ENCODE assay signal across 23 cellular contexts in the genomic region with DNA sequence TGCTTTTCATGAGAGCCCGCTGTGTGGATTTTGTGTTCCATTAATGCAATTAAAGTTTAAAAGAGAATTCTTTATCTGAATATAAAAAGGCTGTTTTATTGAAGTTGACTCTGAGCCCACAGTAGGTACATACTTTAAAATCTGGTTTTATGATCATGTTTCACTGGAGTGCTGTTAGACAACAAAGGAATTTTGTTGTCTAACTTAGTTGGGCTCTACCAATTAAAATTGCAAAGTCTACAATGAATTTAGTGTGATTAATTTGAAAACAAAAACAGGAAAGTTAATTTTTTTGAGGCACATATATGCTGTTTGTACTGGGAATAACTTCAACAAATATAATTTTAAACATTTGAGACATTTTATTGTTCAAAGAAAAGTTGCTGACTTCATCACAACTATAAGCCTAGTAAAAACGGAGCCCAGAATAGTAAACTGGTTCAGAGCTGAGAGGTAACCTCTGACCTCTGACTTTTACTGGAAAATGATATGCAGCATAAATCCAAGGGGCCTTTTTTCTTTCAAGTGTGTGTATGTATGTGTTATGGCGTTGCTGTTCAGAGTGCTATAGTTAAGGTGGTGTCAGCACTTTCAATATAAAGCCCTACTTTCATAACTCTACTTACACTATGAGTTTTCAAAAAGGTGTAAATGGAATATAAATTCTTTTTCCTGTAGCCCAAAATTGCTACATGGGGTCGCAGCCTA. TPM values are rescaled to one million over a fixed set of nuclear protein-coding genes. Genes with fewer than 3 reads are reported as not detected.
DNase-seq lines count a peak whose midpoint lies in the region; ATAC-seq and TF ChIP-seq lines count a peak whose summit lies in the region.
"Had no signal": no experiment of that assay in that cellular context is flagged by ENCODE, and none has a peak within 500 bp of the region (broad histone marks: within the 10 kb centered on the region; RNA-seq: fewer than 3 reads in every experiment).

No MANE protein-coding gene starts in this region.

- in situ Hi-C loops in transverse colon (cut with MboI; ENCODE audit: low pct_ligation_motif_present in 1 of 4, low pct_unique_long_range_greater_than_20kb in 1 of 4, low sequenced_read_pairs in 3 of 4), result no loop called here

- WGBS in right cardiac atrium, result 72% methylated on average over 4 of the region's 4 CpGs
- 44 to 51% methylated on average over 4 of the region's 4 CpGs for WGBS in transverse colon (ENCODE audit: low coverage in 1 of 2), 2 donors

- H3K27me3 ChIP-seq in cardiac muscle cell (no peaks in the 10 kb centered on the region), right cardiac atrium (ENCODE audit: control insufficient read depth, insufficient read depth) (no peaks in the 10 kb centered on the region), muscle layer of duodenum (ENCODE audit: low read depth, low read length) (no peaks in the 10 kb centered on the region), transverse colon (no peaks in the 10 kb centered on the region)
- H3K27me3 ChIP-seq: BLaER1 treated with 17β-estradiol and CSF1 and Interleukin-3, amounts not matched to agents 10 nM and 100 nM; MG63 had no signal

- H3K36me3 Mint-ChIP-seq in chondrocyte (ENCODE audit: low read depth), result peaks cover 2% of the 10 kb centered on the region
- H3K36me3 Mint-ChIP-seq: CD4-positive, alpha-beta memory T cell had no signal

- TF ChIP-seq EP300 in transverse colon (IDR thresholded peaks at IDR 0.05; ENCODE audit: low read depth), result no peak

- H3K4me1 Mint-ChIP-seq in chondrocyte (ENCODE audit: low read depth), result no peaks in the 10 kb centered on the region
- H3K4me1 Mint-ChIP-seq: CD4-positive, alpha-beta memory T cell had no signal

- no peak for TF ChIP-seq POLR2A in transverse colon (IDR thresholded peaks at IDR 0.05)

- no peaks in the 10 kb centered on the region for H3K9me3 Mint-ChIP-seq in chondrocyte (ENCODE audit: low read depth)

- no peaks in the 10 kb centered on the region for H3K27me3 Mint-ChIP-seq in chondrocyte (ENCODE audit: low read depth)

- H3K27ac ChIP-seq in cardiac muscle cell (peak overlapping the region; percentile 79), right cardiac atrium (ENCODE audit: low read length) (no peak overlapping the region), VCaP (peak overlapping the region; percentile 35), muscle layer of duodenum (ENCODE audit: low read length) (peak overlapping the region; percentile 17), transverse colon (peak overlapping the region; percentile 10 to 53 (median 29))
- H3K27ac ChIP-seq: 22Rv1; BLaER1 treated with 17β-estradiol and CSF1 and Interleukin-3, amounts not matched to agents 10 nM and 100 nM had no signal

- DNase-seq in cardiac muscle cell (ENCODE audit: low read depth in 1 of 2, low spot score in 1 of 2) (no peak), right cardiac atrium (no peak), transverse colon (no peak), chondrocyte (ENCODE audit: low spot score) (no peak)
- DNase-seq: Caco-2; CD4-positive, alpha-beta memory T cell; DMS 273 treated with DMSO at 0.1 percent for 48 hours; DMS79 treated with DMSO at 0.1 percent for 48 hours; Kasumi-1; MG63; NCI-H1048; NCI-H1417 treated with DMSO at 0.1 percent for 48 hours; NCI-H187 treated with DMSO at 0.1 percent for 48 hours; NCI-H226; NCI-H524; NCI-H774; NK-92 treated with Interleukin-12 subunit alpha and Interleukin-12 subunit beta, amount 100 ng/mL, for 24 hours had no signal

- no peak overlapping the region for H3K4me3 Mint-ChIP-seq in chondrocyte (ENCODE audit: unreplicated experiment)
- H3K4me3 Mint-ChIP-seq: CD4-positive, alpha-beta memory T cell had no signal

- H3K36me3 ChIP-seq in cardiac muscle cell (peaks cover 22% of the 10 kb centered on the region), muscle layer of duodenum (ENCODE audit: control insufficient read depth in 1 of 2, insufficient read depth in 2 of 2, low read length in 2 of 2) (no peaks in the 10 kb centered on the region), transverse colon (no peaks in the 10 kb centered on the region)
- H3K36me3 ChIP-seq: BLaER1 treated with 17β-estradiol and CSF1 and Interleukin-3, amounts not matched to agents 10 nM and 100 nM; MG63 had no signal

- intact Hi-C loops in right cardiac atrium (cut with DNase I), result no loop called here
- intact Hi-C loops in transverse colon (cut with DNase I; ENCODE audit: low total_unique reads), result no loop called here

- H3K4me1 ChIP-seq in cardiac muscle cell (ENCODE audit: low read depth), result peaks cover 88% of the 10 kb centered on the region
- H3K4me1 ChIP-seq in right cardiac atrium (ENCODE audit: control insufficient read depth, insufficient read depth, low read length), result peaks cover 3% of the 10 kb centered on the region
- peaks cover 15 to 79% of the 10 kb centered on the region in 2 donors for H3K4me1 ChIP-seq in muscle layer of duodenum (ENCODE audit: control insufficient read depth in 1 of 2, insufficient read depth in 2 of 2, low read length in 2 of 2)
- peaks cover 14 to 81% (median 24%) of the 10 kb centered on the region in 4 donors for H3K4me1 ChIP-seq in transverse colon
- H3K4me1 ChIP-seq: BLaER1 treated with 17β-estradiol and CSF1 and Interleukin-3, amounts not matched to agents 10 nM and 100 nM; Caco-2 had no signal

- H3K9me3 ChIP-seq in cardiac muscle cell (ENCODE audit: low read depth), result no peaks in the 10 kb centered on the region
- no peaks in the 10 kb centered on the region for H3K9me3 ChIP-seq in right cardiac atrium (ENCODE audit: control insufficient read depth, low read length)
- no peaks in the 10 kb centered on the region for H3K9me3 ChIP-seq in muscle layer of duodenum (ENCODE audit: control insufficient read depth in 1 of 2, low read length in 2 of 2)
- no peaks in the 10 kb centered on the region for H3K9me3 ChIP-seq in transverse colon
- H3K9me3 ChIP-seq: BLaER1 treated with 17β-estradiol and CSF1 and Interleukin-3, amounts not matched to agents 10 nM and 100 nM; Caco-2; MG63 had no signal

- H3K4me3 ChIP-seq in cardiac muscle cell (no peak overlapping the region), right cardiac atrium (ENCODE audit: low read length) (no peak overlapping the region), muscle layer of duodenum (ENCODE audit: low read depth in 1 of 2, low read length in 2 of 2) (no peak overlapping the region), transverse colon (no peak overlapping the region)
- H3K4me3 ChIP-seq: BLaER1 treated with 17β-estradiol and CSF1 and Interleukin-3, amounts not matched to agents 10 nM and 100 nM; MG63 had no signal

- no peak for ATAC-seq in right cardiac atrium
- ATAC-seq in HG02642 (IDR thresholded peaks at IDR 0.05; ENCODE audit: poor library complexity, unreplicated experiment), result no peak
- ATAC-seq in GM21825 (IDR thresholded peaks at IDR 0.05; ENCODE audit: unreplicated experiment), result no peak

- H3K27ac Mint-ChIP-seq in chondrocyte (ENCODE audit: unreplicated experiment), result no peak overlapping the region
- H3K27ac Mint-ChIP-seq: CD4-positive, alpha-beta memory T cell had no signal

- TF ChIP-seq CTCF in cardiac muscle cell (IDR thresholded peaks at IDR 0.05; ENCODE audit: low read depth, low read length), result no peak
- TF ChIP-seq CTCF in VCaP (conservative IDR thresholded peaks at IDR 0.05), result no peak
- no peak for TF ChIP-seq CTCF in transverse colon (IDR thresholded peaks at IDR 0.05)
- TF ChIP-seq CTCF in chondrocyte (IDR thresholded peaks at IDR 0.05), result no peak

RNA-seq across cellular contexts. Expression of a gene that starts 30.2 kb away (rescaled TPM):
- total RNA-seq in cardiac muscle cell, result 92.6 and 115 TPM in 2 replicates
- 121 and 149 TPM in 2 replicates for polyA plus RNA-seq in cardiac muscle cell
- 10 to 100 TPM; 20.4 to 41.2 (median 33.6) TPM for total RNA-seq in right cardiac atrium
- 16.9 TPM for polyA plus RNA-seq in right cardiac atrium
- 100 to 1,000 TPM in 1 of 4 donors, 10 to 100 TPM in 3; 25.9 to 129 (median 28.8) TPM for total RNA-seq in transverse colon
- 1.1 to 18.5 TPM (median 16.9 TPM) in 3 replicates for total RNA-seq in chondrocyte
- total RNA-seq: CD4-positive, alpha-beta memory T cell had no signal
- polyA plus RNA-seq: CD4-positive, alpha-beta memory T cell had no signal
